ENCODE assay signal across 8 cellular contexts in genomic region chr19:18418725-18419194, GRCh38. TPM values are rescaled to one million over a fixed set of nuclear protein-coding genes. Genes with fewer than 3 reads are reported as not detected.
DNase-seq lines count a peak whose midpoint lies in the region; ATAC-seq and TF ChIP-seq lines count a peak whose summit lies in the region.

No MANE protein-coding gene starts in this region.

- TF ChIP-seq POLR2A in testis (IDR thresholded peaks at IDR 0.05): no peak

- H3K4me3 Mint-ChIP-seq in central memory CD8-positive, alpha-beta T cell: peak overlapping the region; percentile 83

- H3K36me3 Mint-ChIP-seq in central memory CD8-positive, alpha-beta T cell (ENCODE audit: insufficient read depth): peaks cover 28% of the 10 kb centered on the region

- peak overlapping the region; percentile 94 for H3K27ac Mint-ChIP-seq in central memory CD8-positive, alpha-beta T cell (ENCODE audit: low read depth)

- H3K9me3 Mint-ChIP-seq in central memory CD8-positive, alpha-beta T cell: no peaks in the 10 kb centered on the region

- H3K4me1 Mint-ChIP-seq in central memory CD8-positive, alpha-beta T cell: peaks cover 76% of the 10 kb centered on the region

- H3K27me3 ChIP-seq in lower lobe of right lung (ENCODE audit: low read depth) (no peaks in the 10 kb centered on the region), testis (no peaks in the 10 kb centered on the region)

- WGBS in testis, 2 donors: 2 to 6% methylated on average over 10 to 30 of the region's 30 CpGs

- intact Hi-C loops in lower lobe of right lung (cut with DNase I) (no loop called here), testis (cut with DNase I; ENCODE audit: low total_unique reads) (no loop called here)

- H3K4me3 ChIP-seq in lower lobe of right lung (peak overlapping the region; percentile 80), testis (peak overlapping the region; percentile 20 to 84)

- H3K9me3 ChIP-seq in lower lobe of right lung (no peaks in the 10 kb centered on the region), testis (no peaks in the 10 kb centered on the region)

- H3K4me1 ChIP-seq in lower lobe of right lung (peaks cover 83% of the 10 kb centered on the region), testis (peaks cover 71% of the 10 kb centered on the region)

- H3K36me3 ChIP-seq in lower lobe of right lung (no peaks in the 10 kb centered on the region), testis (ENCODE audit: low read depth, missing control alignments) (no peaks in the 10 kb centered on the region)

- peak; percentile 37 for ATAC-seq in central memory CD8-positive, alpha-beta T cell (replicated peaks; ENCODE audit: extremely low read depth, poor library complexity, severe bottlenecking)
- ATAC-seq in lower lobe of right lung (peak; percentile 3 to 6), HG02798 (IDR thresholded peaks at IDR 0.05; ENCODE audit: poor library complexity, unreplicated experiment) (no peak)

- no peaks in the 10 kb centered on the region for H3K27me3 Mint-ChIP-seq in central memory CD8-positive, alpha-beta T cell

- TF ChIP-seq CTCF in lower lobe of right lung (IDR thresholded peaks at IDR 0.05) (no peak), testis (IDR thresholded peaks at IDR 0.05) (no peak)

- peak overlapping the region; percentile 97 for H3K27ac ChIP-seq in lower lobe of right lung
- peak overlapping the region; percentile 92 to 93 for H3K27ac ChIP-seq in testis

- peak; percentile 23 for DNase-seq in NOMO-1 treated with DMSO at 0.1 percent for 48 hours (lab: John Stamatoyannopoulos, UW; ENCODE audit: unreplicated experiment)
- DNase-seq in NOMO-1 treated with dmso at 0.1 percent for 144 hours (lab: John Stamatoyannopoulos, UW; ENCODE audit: unreplicated experiment): no peak
- peak; percentile 37 for DNase-seq in NCI-H748 (lab: John Stamatoyannopoulos, UW; ENCODE audit: unreplicated experiment)
- DNase-seq in central memory CD8-positive, alpha-beta T cell (ENCODE audit: low spot score in 2 of 2): peak in 1 of 2 donors; percentile 48
- peak; percentile 77 for DNase-seq in lower lobe of right lung
- DNase-seq in testis: peak; percentile 59
- DNase-seq in SKM-1 treated with dmso at 0.1 percent for 144 hours (lab: John Stamatoyannopoulos, UW; ENCODE audit: unreplicated experiment): no peak

RNA-seq across cellular contexts. Expression of gene SSBP4, which starts 0.4 kb away (rescaled TPM):
- total RNA-seq in lower lobe of right lung (65.6 TPM), testis (100 to 1,000 TPM in 1 of 2 donors, 10 to 100 TPM in 1; 90.3 to 118 TPM)
- polyA plus RNA-seq in testis (ENCODE audit: insufficient read depth, low read depth, low replicate concordance): 80.5 TPM

RNA-seq across cellular contexts. Expression of gene ISYNA1, which starts 19.2 kb away (rescaled TPM):
- total RNA-seq in lower lobe of right lung (30.6 TPM), testis (1,000 to 10,000 TPM in 1 of 2 donors, 100 to 1,000 TPM in 1; 1,000 to 1,122 TPM)
- polyA plus RNA-seq in testis (ENCODE audit: insufficient read depth, low read depth, low replicate concordance): 493 TPM

RNA-seq across cellular contexts. Expression of gene LRRC25, which starts 21.3 kb away (rescaled TPM):
- total RNA-seq in lower lobe of right lung (35.4 TPM), testis (1 to 10 TPM; 1.6 to 4.0 TPM)
- 3.4 TPM for polyA plus RNA-seq in testis (ENCODE audit: insufficient read depth, low read depth, low replicate concordance)

RNA-seq across cellular contexts. Expression of gene GDF15, which starts 32.8 kb away (rescaled TPM):
- total RNA-seq in lower lobe of right lung (21.2 TPM), testis (1 to 10 TPM in 1 of 2 donors, under 1 TPM in 1; 0.93 to 2.5 TPM)
- polyA plus RNA-seq in testis (ENCODE audit: insufficient read depth, low read depth, low replicate concordance): 1.0 TPM

Comparison
In these comparisons a context has a peak if more than half of its experiments do, and no peak if none do; other contexts are left out.
1. DNase-seq: peak in NOMO-1 treated with DMSO at 0.1 percent for 48 hours (single experiment), NCI-H748 (single experiment), lower lobe of right lung (single experiment) and testis (single experiment); none in NOMO-1 treated with dmso at 0.1 percent for 144 hours (single experiment) and SKM-1 treated with dmso at 0.1 percent for 144 hours (single experiment).
2. RNA of gene ISYNA1, which starts 19.2 kb away (total RNA-seq): 1,000 to 1,122 TPM in testis; 30.6 TPM in lower lobe of right lung (single experiment); every median in the first group is over 10 times any median in the second.